1 cellular context compared by ENCODE assay signal in the genomic region with DNA sequence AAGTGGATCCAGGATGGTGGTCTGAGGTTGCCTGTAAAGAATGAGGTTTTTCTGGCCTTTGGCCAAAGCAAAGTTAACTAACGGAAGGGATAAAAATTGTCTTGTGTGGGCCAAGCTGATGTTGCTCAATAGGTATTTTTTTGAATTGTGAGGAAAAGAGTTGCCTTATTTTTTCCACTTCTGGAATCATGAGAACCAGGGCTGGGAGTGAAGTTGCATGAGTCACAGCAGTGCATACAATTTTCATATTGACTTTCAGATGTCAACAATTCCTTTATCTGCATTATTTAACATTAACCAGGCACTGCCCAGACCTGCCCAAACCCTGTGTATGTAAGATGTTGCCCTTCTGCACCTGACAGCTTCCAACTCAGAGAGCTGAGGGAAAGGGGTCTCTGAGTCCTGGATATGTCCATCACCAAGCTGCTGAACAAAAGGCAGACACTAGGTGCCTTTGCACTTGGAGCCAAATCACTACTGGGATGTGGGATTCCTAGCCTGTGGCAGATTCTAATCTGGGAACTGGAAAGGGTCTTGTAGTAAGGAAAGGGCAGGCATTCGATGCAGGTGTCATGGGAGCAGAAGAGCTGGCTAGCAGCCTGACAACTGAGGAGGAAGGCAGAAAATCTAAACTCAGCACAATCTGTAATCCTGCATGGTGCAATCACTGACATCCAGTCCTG.
TF ChIP-seq lines count a peak whose summit lies in the region.

No MANE protein-coding gene starts in this region.

TF ChIP-seq in HepG2, 621 proteins besides CTCF, POLR2A, EP300 and RAD21 (continued from another document and continues in another):
- TF ChIP-seq MLX (CRISPR knock-in tag; IDR thresholded peaks at IDR 0.05), result 0 out of 2 replicates have a peak, but pooled peaks have one; percentile 36
- TF ChIP-seq, protein P1, sequence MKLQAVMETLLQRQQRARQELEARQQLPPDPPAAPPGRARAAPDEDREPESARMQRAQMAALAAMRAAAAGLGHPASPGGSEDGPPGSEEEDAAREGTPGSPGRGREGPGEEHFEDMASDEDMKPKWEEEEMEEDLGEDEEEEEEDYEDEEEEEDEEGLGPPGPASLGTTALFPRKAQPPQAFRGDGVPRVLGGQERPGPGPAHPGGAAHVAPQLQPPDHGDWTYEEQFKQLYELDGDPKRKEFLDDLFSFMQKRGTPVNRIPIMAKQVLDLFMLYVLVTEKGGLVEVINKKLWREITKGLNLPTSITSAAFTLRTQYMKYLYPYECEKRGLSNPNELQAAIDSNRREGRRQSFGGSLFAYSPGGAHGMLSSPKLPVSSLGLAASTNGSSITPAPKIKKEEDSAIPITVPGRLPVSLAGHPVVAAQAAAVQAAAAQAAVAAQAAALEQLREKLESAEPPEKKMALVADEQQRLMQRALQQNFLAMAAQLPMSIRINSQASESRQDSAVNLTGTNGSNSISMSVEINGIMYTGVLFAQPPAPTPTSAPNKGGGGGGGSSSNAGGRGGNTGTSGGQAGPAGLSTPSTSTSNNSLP (IDR thresholded peaks at IDR 0.05; ENCODE audit: low read depth, low read length), result peak; percentile 87
- no peak for TF ChIP-seq NFATC3 (CRISPR knock-in tag; IDR thresholded peaks at IDR 0.05)
- TF ChIP-seq TFDP2 (CRISPR knock-in tag; IDR thresholded peaks at IDR 0.05), result no peak
- peak; percentile 68; the same call in 1 of the 2 replicates for TF ChIP-seq PHF21A (CRISPR knock-in tag; IDR thresholded peaks at IDR 0.05)
- TF ChIP-seq ZNF503 (CRISPR knock-in tag; IDR thresholded peaks at IDR 0.05), result peak; percentile 23; the same call in 1 of the 2 replicates
- peak; percentile 23; the same call in 1 of the 2 replicates for TF ChIP-seq EHMT2 (IDR thresholded peaks at IDR 0.05; ENCODE audit: borderline replicate concordance, low read depth, low read length)
- no peak for TF ChIP-seq REXO4 (CRISPR knock-in tag; IDR thresholded peaks at IDR 0.05; ENCODE audit: borderline replicate concordance)
- TF ChIP-seq, protein P2, sequence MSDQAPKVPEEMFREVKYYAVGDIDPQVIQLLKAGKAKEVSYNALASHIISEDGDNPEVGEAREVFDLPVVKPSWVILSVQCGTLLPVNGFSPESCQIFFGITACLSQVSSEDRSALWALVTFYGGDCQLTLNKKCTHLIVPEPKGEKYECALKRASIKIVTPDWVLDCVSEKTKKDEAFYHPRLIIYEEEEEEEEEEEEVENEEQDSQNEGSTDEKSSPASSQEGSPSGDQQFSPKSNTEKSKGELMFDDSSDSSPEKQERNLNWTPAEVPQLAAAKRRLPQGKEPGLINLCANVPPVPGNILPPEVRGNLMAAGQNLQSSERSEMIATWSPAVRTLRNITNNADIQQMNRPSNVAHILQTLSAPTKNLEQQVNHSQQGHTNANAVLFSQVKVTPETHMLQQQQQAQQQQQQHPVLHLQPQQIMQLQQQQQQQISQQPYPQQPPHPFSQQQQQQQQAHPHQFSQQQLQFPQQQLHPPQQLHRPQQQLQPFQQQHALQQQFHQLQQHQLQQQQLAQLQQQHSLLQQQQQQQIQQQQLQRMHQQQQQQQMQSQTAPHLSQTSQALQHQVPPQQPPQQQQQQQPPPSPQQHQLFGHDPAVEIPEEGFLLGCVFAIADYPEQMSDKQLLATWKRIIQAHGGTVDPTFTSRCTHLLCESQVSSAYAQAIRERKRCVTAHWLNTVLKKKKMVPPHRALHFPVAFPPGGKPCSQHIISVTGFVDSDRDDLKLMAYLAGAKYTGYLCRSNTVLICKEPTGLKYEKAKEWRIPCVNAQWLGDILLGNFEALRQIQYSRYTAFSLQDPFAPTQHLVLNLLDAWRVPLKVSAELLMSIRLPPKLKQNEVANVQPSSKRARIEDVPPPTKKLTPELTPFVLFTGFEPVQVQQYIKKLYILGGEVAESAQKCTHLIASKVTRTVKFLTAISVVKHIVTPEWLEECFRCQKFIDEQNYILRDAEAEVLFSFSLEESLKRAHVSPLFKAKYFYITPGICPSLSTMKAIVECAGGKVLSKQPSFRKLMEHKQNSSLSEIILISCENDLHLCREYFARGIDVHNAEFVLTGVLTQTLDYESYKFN (CRISPR knock-in tag; conservative IDR thresholded peaks at IDR 0.05), result peak; percentile 63
- TF ChIP-seq, protein P3, sequence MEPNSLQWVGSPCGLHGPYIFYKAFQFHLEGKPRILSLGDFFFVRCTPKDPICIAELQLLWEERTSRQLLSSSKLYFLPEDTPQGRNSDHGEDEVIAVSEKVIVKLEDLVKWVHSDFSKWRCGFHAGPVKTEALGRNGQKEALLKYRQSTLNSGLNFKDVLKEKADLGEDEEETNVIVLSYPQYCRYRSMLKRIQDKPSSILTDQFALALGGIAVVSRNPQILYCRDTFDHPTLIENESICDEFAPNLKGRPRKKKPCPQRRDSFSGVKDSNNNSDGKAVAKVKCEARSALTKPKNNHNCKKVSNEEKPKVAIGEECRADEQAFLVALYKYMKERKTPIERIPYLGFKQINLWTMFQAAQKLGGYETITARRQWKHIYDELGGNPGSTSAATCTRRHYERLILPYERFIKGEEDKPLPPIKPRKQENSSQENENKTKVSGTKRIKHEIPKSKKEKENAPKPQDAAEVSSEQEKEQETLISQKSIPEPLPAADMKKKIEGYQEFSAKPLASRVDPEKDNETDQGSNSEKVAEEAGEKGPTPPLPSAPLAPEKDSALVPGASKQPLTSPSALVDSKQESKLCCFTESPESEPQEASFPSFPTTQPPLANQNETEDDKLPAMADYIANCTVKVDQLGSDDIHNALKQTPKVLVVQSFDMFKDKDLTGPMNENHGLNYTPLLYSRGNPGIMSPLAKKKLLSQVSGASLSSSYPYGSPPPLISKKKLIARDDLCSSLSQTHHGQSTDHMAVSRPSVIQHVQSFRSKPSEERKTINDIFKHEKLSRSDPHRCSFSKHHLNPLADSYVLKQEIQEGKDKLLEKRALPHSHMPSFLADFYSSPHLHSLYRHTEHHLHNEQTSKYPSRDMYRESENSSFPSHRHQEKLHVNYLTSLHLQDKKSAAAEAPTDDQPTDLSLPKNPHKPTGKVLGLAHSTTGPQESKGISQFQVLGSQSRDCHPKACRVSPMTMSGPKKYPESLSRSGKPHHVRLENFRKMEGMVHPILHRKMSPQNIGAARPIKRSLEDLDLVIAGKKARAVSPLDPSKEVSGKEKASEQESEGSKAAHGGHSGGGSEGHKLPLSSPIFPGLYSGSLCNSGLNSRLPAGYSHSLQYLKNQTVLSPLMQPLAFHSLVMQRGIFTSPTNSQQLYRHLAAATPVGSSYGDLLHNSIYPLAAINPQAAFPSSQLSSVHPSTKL (CRISPR knock-in tag; IDR thresholded peaks at IDR 0.05), result peak; percentile 88
- TF ChIP-seq HDAC1 (CRISPR knock-in tag; IDR thresholded peaks at IDR 0.05), result peak; percentile 21; the same call in 1 of the 2 replicates
- TF ChIP-seq FOXK1 (CRISPR knock-in tag; IDR thresholded peaks at IDR 0.05; ENCODE audit: borderline replicate concordance, low read depth), result peak; percentile 51; the same call in 1 of the 2 replicates
- TF ChIP-seq, protein P4, sequence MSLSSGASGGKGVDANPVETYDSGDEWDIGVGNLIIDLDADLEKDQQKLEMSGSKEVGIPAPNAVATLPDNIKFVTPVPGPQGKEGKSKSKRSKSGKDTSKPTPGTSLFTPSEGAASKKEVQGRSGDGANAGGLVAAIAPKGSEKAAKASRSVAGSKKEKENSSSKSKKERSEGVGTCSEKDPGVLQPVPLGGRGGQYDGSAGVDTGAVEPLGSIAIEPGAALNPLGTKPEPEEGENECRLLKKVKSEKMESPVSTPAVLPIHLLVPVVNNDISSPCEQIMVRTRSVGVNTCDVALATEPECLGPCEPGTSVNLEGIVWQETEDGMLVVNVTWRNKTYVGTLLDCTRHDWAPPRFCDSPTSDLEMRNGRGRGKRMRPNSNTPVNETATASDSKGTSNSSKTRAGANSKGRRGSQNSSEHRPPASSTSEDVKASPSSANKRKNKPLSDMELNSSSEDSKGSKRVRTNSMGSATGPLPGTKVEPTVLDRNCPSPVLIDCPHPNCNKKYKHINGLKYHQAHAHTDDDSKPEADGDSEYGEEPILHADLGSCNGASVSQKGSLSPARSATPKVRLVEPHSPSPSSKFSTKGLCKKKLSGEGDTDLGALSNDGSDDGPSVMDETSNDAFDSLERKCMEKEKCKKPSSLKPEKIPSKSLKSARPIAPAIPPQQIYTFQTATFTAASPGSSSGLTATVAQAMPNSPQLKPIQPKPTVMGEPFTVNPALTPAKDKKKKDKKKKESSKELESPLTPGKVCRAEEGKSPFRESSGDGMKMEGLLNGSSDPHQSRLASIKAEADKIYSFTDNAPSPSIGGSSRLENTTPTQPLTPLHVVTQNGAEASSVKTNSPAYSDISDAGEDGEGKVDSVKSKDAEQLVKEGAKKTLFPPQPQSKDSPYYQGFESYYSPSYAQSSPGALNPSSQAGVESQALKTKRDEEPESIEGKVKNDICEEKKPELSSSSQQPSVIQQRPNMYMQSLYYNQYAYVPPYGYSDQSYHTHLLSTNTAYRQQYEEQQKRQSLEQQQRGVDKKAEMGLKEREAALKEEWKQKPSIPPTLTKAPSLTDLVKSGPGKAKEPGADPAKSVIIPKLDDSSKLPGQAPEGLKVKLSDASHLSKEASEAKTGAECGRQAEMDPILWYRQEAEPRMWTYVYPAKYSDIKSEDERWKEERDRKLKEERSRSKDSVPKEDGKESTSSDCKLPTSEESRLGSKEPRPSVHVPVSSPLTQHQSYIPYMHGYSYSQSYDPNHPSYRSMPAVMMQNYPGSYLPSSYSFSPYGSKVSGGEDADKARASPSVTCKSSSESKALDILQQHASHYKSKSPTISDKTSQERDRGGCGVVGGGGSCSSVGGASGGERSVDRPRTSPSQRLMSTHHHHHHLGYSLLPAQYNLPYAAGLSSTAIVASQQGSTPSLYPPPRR (CRISPR knock-in tag; IDR thresholded peaks at IDR 0.05; ENCODE audit: borderline replicate concordance), result peak; percentile 37; the same call in 1 of the 2 replicates
- 0 out of 2 replicates have a peak, but pooled peaks have one; percentile 29 for TF ChIP-seq KAT8 (CRISPR knock-in tag; IDR thresholded peaks at IDR 0.05)
- TF ChIP-seq, protein P5, sequence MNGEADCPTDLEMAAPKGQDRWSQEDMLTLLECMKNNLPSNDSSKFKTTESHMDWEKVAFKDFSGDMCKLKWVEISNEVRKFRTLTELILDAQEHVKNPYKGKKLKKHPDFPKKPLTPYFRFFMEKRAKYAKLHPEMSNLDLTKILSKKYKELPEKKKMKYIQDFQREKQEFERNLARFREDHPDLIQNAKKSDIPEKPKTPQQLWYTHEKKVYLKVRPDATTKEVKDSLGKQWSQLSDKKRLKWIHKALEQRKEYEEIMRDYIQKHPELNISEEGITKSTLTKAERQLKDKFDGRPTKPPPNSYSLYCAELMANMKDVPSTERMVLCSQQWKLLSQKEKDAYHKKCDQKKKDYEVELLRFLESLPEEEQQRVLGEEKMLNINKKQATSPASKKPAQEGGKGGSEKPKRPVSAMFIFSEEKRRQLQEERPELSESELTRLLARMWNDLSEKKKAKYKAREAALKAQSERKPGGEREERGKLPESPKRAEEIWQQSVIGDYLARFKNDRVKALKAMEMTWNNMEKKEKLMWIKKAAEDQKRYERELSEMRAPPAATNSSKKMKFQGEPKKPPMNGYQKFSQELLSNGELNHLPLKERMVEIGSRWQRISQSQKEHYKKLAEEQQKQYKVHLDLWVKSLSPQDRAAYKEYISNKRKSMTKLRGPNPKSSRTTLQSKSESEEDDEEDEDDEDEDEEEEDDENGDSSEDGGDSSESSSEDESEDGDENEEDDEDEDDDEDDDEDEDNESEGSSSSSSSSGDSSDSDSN (CRISPR knock-in tag; IDR thresholded peaks at IDR 0.05), result peak; percentile 17; the same call in 1 of the 2 replicates
- TF ChIP-seq SOX6 (IDR thresholded peaks at IDR 0.05), result no peak
- peak; percentile 83 for TF ChIP-seq SOX6 (CRISPR knock-in tag; IDR thresholded peaks at IDR 0.05)
- TF ChIP-seq RXRB (CRISPR knock-in tag; IDR thresholded peaks at IDR 0.05; ENCODE audit: borderline replicate concordance), result peak; percentile 57; the same call in 1 of the 2 replicates
- TF ChIP-seq SIX1 (CRISPR knock-in tag; IDR thresholded peaks at IDR 0.05; ENCODE audit: borderline replicate concordance), result 0 out of 2 replicates have a peak, but pooled peaks have one; percentile 8
- TF ChIP-seq MAZ (IDR thresholded peaks at IDR 0.05; ENCODE audit: borderline replicate concordance, low read depth, low read length), result no peak
- no peak for TF ChIP-seq MAZ (CRISPR knock-in tag; IDR thresholded peaks at IDR 0.05; ENCODE audit: low read depth)
- TF ChIP-seq, protein P6, sequence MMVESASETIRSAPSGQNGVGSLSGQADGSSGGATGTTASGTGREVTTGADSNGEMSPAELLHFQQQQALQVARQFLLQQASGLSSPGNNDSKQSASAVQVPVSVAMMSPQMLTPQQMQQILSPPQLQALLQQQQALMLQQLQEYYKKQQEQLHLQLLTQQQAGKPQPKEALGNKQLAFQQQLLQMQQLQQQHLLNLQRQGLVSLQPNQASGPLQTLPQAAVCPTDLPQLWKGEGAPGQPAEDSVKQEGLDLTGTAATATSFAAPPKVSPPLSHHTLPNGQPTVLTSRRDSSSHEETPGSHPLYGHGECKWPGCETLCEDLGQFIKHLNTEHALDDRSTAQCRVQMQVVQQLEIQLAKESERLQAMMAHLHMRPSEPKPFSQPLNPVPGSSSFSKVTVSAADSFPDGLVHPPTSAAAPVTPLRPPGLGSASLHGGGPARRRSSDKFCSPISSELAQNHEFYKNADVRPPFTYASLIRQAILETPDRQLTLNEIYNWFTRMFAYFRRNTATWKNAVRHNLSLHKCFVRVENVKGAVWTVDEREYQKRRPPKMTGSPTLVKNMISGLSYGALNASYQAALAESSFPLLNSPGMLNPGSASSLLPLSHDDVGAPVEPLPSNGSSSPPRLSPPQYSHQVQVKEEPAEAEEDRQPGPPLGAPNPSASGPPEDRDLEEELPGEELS (CRISPR knock-in tag; IDR thresholded peaks at IDR 0.05), result peak; percentile 66
